In the genomic region with DNA sequence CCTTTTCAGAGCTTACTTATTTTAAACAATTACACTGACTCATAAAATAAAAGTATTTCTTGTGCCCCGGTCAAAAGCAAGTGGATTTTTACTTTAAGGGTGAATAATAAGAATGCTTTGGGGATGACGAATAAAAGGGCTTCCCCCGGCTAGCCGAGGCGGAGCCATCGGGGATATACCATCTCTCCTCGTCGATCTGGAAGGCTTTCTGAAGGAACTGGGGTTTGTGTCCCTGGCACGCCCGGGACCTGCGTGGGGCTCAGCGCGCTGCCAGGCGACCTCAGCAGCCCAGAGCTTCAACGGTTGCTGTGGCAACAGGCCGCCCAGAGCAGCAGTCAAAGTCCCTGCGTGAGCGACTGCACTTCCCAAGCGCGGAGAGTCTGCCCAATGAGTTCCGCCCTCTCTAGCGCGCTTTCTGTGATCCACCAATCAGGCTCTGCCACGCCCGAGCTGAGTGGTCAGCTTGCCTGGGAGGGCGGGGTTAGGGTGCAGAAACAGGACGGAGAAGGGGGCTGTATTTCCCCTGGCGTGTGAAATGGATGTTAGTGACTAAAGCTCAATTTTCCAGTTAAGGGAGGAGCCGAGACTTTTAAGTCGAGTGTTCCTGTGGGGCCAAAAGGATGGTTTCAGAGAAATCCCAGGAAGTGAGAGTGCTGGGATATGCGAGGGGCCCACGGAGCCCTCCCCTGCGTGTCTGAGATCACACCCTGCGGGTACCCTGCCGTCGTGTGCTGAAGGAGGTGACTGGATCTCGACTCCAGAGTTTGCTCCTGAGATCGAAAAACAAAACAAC, we compare ENCODE assay signal across 8 cellular contexts. TPM values are rescaled to one million over a fixed set of nuclear protein-coding genes. Genes with fewer than 3 reads are reported as not detected.
DNase-seq lines count a peak whose midpoint lies in the region; ATAC-seq and TF ChIP-seq lines count a peak whose summit lies in the region.

No MANE protein-coding gene starts in this region.

- H3K4me3 ChIP-seq in esophagus muscularis mucosa (peak overlapping the region; percentile 58 to 66 (median 60)), muscle layer of colon (ENCODE audit: low read depth in 1 of 2, low read length in 2 of 2) (peak overlapping the region; percentile 37 to 69)

- DNase-seq in DMS153 (lab: John Stamatoyannopoulos, UW), result peak; percentile 99
- DNase-seq in OCI-M2 (lab: John Stamatoyannopoulos, UW; ENCODE audit: unreplicated experiment), result peak; percentile 70
- peak; percentile 97 for DNase-seq in activated T-cell treated with anti-CD3 and anti-CD28 coated beads, Interleukin-2, amount 50 U/mL, for 48 hours
- DNase-seq in esophagus muscularis mucosa (ENCODE audit: extremely low spot score), result peak; percentile 99
- DNase-seq in stimulated activated CD8-positive, alpha-beta memory T cell treated with anti-CD3 and anti-CD28 coated beads, Interleukin-7, amount 100 ng/mL, for 1 hour (ENCODE audit: low read depth in 2 of 2), result peak; percentile 81 to 82

- TF ChIP-seq POLR2A in esophagus muscularis mucosa (IDR thresholded peaks at IDR 0.05; ENCODE audit: low read depth), result no peak

- H3K27me3 ChIP-seq in esophagus muscularis mucosa (peaks cover 0 to 8% (median 0%) of the 10 kb centered on the region in 4 donors), muscle layer of colon (ENCODE audit: control insufficient read depth in 1 of 2, insufficient read depth in 2 of 2, low read length in 2 of 2) (peaks cover 0 to 8% of the 10 kb centered on the region in 2 donors)

- H3K9ac ChIP-seq in muscle layer of colon (ENCODE audit: low read length), result peak overlapping the region; percentile 22

- no peaks in the 10 kb centered on the region for H3K9me3 ChIP-seq in esophagus muscularis mucosa
- no peaks in the 10 kb centered on the region for H3K9me3 ChIP-seq in muscle layer of colon (ENCODE audit: low read length)

- TF ChIP-seq RAD21 in Ishikawa (IDR thresholded peaks at IDR 0.05; ENCODE audit: low read depth), result no peak

- TF ChIP-seq EP300 in Ishikawa (IDR thresholded peaks at IDR 0.05; ENCODE audit: borderline replicate concordance), result no peak
- TF ChIP-seq EP300 in esophagus muscularis mucosa (IDR thresholded peaks at IDR 0.05), result no peak

- no peak for TF ChIP-seq CTCF in esophagus muscularis mucosa (IDR thresholded peaks at IDR 0.05)

- H3K4me1 ChIP-seq in esophagus muscularis mucosa, result peaks cover 4 to 15% (median 11%) of the 10 kb centered on the region in 4 donors
- no peaks in the 10 kb centered on the region for H3K4me1 ChIP-seq in muscle layer of colon (ENCODE audit: insufficient read depth, low read length)

- peak; percentile 94 for ATAC-seq in GM21619 (IDR thresholded peaks at IDR 0.05; ENCODE audit: unreplicated experiment)

- WGBS in esophagus muscularis mucosa, result under 1% methylated on average over 32 of the region's 38 CpGs

- no peaks in the 10 kb centered on the region for H3K36me3 ChIP-seq in esophagus muscularis mucosa
- H3K36me3 ChIP-seq in muscle layer of colon (ENCODE audit: insufficient read depth, low read length), result no peaks in the 10 kb centered on the region

- intact Hi-C loops in esophagus muscularis mucosa (cut with DNase I), result loop anchor here (2.0 to 5.0 kb wide), 2 partner anchors 34 to 99 kb away; a partner anchor contains a TSS

- H3K27ac ChIP-seq in esophagus muscularis mucosa (replicated peaks in 1 of 4) (peak overlapping the region; percentile 65 to 80 (median 72)), muscle layer of colon (ENCODE audit: low read depth, low read length) (peak overlapping the region; percentile 30)

TF ChIP-seq in Ishikawa, 13 proteins besides CTCF, POLR2A, EP300 and RAD21:
- TF ChIP-seq EGR1 (IDR thresholded peaks at IDR 0.05) (peak; percentile 99), TCF12 (IDR thresholded peaks at IDR 0.05; ENCODE audit: low read depth) (no peak), CREB1 (IDR thresholded peaks at IDR 0.05; ENCODE audit: low read depth) (0 out of 2 replicates have a peak, but pooled peaks have one; percentile 45), TAF1 (IDR thresholded peaks at IDR 0.05; ENCODE audit: low read depth) (no peak), FOXM1 (IDR thresholded peaks at IDR 0.05; ENCODE audit: borderline replicate concordance, low read depth) (no peak)
- TF ChIP-seq, protein P1, sequence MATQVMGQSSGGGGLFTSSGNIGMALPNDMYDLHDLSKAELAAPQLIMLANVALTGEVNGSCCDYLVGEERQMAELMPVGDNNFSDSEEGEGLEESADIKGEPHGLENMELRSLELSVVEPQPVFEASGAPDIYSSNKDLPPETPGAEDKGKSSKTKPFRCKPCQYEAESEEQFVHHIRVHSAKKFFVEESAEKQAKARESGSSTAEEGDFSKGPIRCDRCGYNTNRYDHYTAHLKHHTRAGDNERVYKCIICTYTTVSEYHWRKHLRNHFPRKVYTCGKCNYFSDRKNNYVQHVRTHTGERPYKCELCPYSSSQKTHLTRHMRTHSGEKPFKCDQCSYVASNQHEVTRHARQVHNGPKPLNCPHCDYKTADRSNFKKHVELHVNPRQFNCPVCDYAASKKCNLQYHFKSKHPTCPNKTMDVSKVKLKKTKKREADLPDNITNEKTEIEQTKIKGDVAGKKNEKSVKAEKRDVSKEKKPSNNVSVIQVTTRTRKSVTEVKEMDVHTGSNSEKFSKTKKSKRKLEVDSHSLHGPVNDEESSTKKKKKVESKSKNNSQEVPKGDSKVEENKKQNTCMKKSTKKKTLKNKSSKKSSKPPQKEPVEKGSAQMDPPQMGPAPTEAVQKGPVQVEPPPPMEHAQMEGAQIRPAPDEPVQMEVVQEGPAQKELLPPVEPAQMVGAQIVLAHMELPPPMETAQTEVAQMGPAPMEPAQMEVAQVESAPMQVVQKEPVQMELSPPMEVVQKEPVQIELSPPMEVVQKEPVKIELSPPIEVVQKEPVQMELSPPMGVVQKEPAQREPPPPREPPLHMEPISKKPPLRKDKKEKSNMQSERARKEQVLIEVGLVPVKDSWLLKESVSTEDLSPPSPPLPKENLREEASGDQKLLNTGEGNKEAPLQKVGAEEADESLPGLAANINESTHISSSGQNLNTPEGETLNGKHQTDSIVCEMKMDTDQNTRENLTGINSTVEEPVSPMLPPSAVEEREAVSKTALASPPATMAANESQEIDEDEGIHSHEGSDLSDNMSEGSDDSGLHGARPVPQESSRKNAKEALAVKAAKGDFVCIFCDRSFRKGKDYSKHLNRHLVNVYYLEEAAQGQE (IDR thresholded peaks at IDR 0.05; ENCODE audit: low read depth), result no peak
- TF ChIP-seq, protein P2, sequence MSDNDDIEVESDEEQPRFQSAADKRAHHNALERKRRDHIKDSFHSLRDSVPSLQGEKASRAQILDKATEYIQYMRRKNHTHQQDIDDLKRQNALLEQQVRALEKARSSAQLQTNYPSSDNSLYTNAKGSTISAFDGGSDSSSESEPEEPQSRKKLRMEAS (IDR thresholded peaks at IDR 0.05), result peak; percentile 68; the same call in 1 of the 2 replicates

RNA-seq across cellular contexts. Expression of a gene that starts 33.0 kb away (rescaled TPM):
- 100 to 1,000 TPM; 202 to 257 (median 232) TPM for total RNA-seq in esophagus muscularis mucosa

RNA-seq across cellular contexts. Expression of a gene that starts 54.3 kb away (rescaled TPM):
- under 1 TPM in 1 of 4 donors, not detected in 3; 0.17 TPM for total RNA-seq in esophagus muscularis mucosa

Comparison
In these comparisons a context has a peak if more than half of its experiments do, and no peak if none do; other contexts are left out.
1. Peak in every context shown above with its lines: DNase-seq, ATAC-seq, H3K4me3 ChIP-seq and H3K27ac ChIP-seq.